ENCODE assay signal across 1 cellular context in the genomic region with DNA sequence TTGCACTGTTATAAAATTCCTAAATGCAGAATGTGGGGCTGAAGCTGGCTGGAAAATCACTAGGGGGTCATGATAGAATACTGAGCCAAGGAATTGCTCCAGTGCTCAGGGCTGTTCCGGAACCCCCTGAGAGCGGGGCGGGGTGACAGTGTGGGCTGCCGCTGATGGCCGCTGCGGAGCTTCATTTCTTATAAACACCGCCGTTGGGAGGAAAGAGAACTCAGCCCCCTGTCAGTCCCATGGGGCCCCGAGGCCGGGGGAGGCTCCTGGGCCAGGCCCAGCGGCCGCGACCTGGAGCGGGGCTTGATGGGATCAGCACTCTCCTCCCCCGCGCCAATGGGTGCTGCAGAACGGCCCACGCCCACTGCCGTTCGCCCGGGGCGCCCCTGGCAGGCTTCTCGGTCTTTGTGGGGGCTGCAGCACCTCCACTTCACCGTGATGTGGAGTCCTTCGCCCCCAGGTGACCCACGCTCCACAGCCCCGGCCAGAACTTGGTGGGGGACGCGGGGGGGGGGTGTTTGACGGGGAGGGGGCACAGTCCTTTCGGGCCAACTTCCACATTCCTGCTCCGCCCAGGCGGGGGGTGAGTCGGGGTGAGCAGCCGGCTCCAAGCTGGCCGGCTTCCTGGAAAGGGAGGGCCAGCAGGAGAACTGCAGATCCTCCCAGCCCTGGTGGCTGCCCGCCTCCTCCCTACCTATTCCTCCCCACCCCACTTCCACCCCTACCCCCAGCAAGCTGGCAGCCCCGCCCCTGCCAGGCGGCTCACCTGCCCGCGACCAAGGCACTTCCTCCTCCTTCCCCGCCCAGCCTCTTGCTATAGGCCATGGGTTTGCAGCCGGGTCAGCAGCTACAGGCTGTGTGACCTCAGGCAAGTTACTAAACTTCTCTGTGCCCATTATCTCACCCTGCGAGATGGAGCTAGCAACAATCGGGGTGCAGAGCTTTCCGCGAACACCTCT.
TF ChIP-seq lines count a peak whose summit lies in the region.

No MANE protein-coding gene starts in this region.

TF ChIP-seq in K562, 482 proteins besides CTCF, POLR2A, EP300 and RAD21 (continued from another document and continues in another):
- TF ChIP-seq, protein P1, sequence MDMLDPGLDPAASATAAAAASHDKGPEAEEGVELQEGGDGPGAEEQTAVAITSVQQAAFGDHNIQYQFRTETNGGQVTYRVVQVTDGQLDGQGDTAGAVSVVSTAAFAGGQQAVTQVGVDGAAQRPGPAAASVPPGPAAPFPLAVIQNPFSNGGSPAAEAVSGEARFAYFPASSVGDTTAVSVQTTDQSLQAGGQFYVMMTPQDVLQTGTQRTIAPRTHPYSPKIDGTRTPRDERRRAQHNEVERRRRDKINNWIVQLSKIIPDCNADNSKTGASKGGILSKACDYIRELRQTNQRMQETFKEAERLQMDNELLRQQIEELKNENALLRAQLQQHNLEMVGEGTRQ (CRISPR knock-in tag; IDR thresholded peaks at IDR 0.05): no peak
- TF ChIP-seq ILK (tag; IDR thresholded peaks at IDR 0.05; ENCODE audit: borderline replicate concordance, low read depth) (no peak), POLR3G (IDR thresholded peaks at IDR 0.05; ENCODE audit: extremely low read depth, insufficient read length, insufficient replicate concordance) (no peak), NFYB (IDR thresholded peaks at IDR 0.05; ENCODE audit: extremely low read depth, insufficient read length) (no peak), CBFA2T2 (conservative IDR thresholded peaks at IDR 0.05) (no peak), ZFP1 (CRISPR knock-in tag; IDR thresholded peaks at IDR 0.05) (no peak), NFATC3 (IDR thresholded peaks at IDR 0.05) (no peak), SMARCA5 (IDR thresholded peaks at IDR 0.05) (peak; percentile 99), ZNF354B (CRISPR knock-in tag; IDR thresholded peaks at IDR 0.05) (no peak), RBM22 (IDR thresholded peaks at IDR 0.05; ENCODE audit: low read depth, low read length, poor library complexity, severe bottlenecking) (no peak), GATAD2A (IDR thresholded peaks at IDR 0.05) (peak; percentile 76; the same call in 1 of the 2 replicates), DIDO1 (tag; IDR thresholded peaks at IDR 0.05; ENCODE audit: low read depth) (no peak), CREBBP (IDR thresholded peaks at IDR 0.05; ENCODE audit: low read depth, low read length) (no peak), TFAM (CRISPR knock-in tag; conservative IDR thresholded peaks at IDR 0.05) (no peak), ZNF311 (CRISPR knock-in tag; IDR thresholded peaks at IDR 0.05) (no peak), NR2C1 (IDR thresholded peaks at IDR 0.05) (peak; percentile 79), NR2C1 (tag; IDR thresholded peaks at IDR 0.05) (peak; percentile 81), SNIP1 (IDR thresholded peaks at IDR 0.05; ENCODE audit: low read depth) (no peak), ZNF785 (CRISPR knock-in tag; IDR thresholded peaks at IDR 0.05) (no peak), YBX1 (IDR thresholded peaks at IDR 0.05) (no peak), FOXP1 (CRISPR knock-in tag; IDR thresholded peaks at IDR 0.05) (no peak), TBL1XR1 (IDR thresholded peaks at IDR 0.05; ENCODE audit: low read length in 2 of 2) (peak; percentile 20 to 72; a peak in 2 of 4 replicates), ZNF324 (CRISPR knock-in tag; IDR thresholded peaks at IDR 0.05) (no peak), CREB1 (IDR thresholded peaks at IDR 0.05) (peak; percentile 21; the same call in 1 of the 2 replicates), CREB1 (CRISPR knock-in tag; IDR thresholded peaks at IDR 0.05) (no peak; the same call in 1 of the 2 replicates), DNMT1 (IDR thresholded peaks at IDR 0.05) (no peak), RFX5 (IDR thresholded peaks at IDR 0.05; ENCODE audit: low read depth, low read length) (no peak), SRSF9 (IDR thresholded peaks at IDR 0.05; ENCODE audit: borderline replicate concordance, low read depth, low read length) (no peak), ZNF174 (CRISPR knock-in tag; IDR thresholded peaks at IDR 0.05) (no peak), ZNF121 (CRISPR knock-in tag; conservative IDR thresholded peaks at IDR 0.05) (no peak), HSF4 (CRISPR knock-in tag; IDR thresholded peaks at IDR 0.05; ENCODE audit: borderline replicate concordance) (no peak), PPARD (CRISPR knock-in tag; IDR thresholded peaks at IDR 0.05) (no peak), ASH1L (IDR thresholded peaks at IDR 0.05; ENCODE audit: borderline replicate concordance, low read depth, partially characterized antibody) (no peak), NR4A1 (CRISPR knock-in tag; IDR thresholded peaks at IDR 0.05) (no peak), NR4A1 (tag; IDR thresholded peaks at IDR 0.05) (no peak), PCBP2 (IDR thresholded peaks at IDR 0.05; ENCODE audit: low read depth, low read length, poor library complexity, severe bottlenecking) (no peak), ZNF23 (CRISPR knock-in tag; IDR thresholded peaks at IDR 0.05) (no peak)
- TF ChIP-seq, protein P2, sequence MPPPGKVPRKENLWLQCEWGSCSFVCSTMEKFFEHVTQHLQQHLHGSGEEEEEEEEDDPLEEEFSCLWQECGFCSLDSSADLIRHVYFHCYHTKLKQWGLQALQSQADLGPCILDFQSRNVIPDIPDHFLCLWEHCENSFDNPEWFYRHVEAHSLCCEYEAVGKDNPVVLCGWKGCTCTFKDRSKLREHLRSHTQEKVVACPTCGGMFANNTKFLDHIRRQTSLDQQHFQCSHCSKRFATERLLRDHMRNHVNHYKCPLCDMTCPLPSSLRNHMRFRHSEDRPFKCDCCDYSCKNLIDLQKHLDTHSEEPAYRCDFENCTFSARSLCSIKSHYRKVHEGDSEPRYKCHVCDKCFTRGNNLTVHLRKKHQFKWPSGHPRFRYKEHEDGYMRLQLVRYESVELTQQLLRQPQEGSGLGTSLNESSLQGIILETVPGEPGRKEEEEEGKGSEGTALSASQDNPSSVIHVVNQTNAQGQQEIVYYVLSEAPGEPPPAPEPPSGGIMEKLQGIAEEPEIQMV (tag; conservative IDR thresholded peaks at IDR 0.05; ENCODE audit: low read depth): no peak
- TF ChIP-seq, protein P3, sequence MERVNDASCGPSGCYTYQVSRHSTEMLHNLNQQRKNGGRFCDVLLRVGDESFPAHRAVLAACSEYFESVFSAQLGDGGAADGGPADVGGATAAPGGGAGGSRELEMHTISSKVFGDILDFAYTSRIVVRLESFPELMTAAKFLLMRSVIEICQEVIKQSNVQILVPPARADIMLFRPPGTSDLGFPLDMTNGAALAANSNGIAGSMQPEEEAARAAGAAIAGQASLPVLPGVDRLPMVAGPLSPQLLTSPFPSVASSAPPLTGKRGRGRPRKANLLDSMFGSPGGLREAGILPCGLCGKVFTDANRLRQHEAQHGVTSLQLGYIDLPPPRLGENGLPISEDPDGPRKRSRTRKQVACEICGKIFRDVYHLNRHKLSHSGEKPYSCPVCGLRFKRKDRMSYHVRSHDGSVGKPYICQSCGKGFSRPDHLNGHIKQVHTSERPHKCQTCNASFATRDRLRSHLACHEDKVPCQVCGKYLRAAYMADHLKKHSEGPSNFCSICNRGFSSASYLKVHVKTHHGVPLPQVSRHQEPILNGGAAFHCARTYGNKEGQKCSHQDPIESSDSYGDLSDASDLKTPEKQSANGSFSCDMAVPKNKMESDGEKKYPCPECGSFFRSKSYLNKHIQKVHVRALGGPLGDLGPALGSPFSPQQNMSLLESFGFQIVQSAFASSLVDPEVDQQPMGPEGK (CRISPR knock-in tag; IDR thresholded peaks at IDR 0.05; ENCODE audit: borderline replicate concordance): no peak; the same call in 1 of the 2 replicates
- TF ChIP-seq, protein P4, sequence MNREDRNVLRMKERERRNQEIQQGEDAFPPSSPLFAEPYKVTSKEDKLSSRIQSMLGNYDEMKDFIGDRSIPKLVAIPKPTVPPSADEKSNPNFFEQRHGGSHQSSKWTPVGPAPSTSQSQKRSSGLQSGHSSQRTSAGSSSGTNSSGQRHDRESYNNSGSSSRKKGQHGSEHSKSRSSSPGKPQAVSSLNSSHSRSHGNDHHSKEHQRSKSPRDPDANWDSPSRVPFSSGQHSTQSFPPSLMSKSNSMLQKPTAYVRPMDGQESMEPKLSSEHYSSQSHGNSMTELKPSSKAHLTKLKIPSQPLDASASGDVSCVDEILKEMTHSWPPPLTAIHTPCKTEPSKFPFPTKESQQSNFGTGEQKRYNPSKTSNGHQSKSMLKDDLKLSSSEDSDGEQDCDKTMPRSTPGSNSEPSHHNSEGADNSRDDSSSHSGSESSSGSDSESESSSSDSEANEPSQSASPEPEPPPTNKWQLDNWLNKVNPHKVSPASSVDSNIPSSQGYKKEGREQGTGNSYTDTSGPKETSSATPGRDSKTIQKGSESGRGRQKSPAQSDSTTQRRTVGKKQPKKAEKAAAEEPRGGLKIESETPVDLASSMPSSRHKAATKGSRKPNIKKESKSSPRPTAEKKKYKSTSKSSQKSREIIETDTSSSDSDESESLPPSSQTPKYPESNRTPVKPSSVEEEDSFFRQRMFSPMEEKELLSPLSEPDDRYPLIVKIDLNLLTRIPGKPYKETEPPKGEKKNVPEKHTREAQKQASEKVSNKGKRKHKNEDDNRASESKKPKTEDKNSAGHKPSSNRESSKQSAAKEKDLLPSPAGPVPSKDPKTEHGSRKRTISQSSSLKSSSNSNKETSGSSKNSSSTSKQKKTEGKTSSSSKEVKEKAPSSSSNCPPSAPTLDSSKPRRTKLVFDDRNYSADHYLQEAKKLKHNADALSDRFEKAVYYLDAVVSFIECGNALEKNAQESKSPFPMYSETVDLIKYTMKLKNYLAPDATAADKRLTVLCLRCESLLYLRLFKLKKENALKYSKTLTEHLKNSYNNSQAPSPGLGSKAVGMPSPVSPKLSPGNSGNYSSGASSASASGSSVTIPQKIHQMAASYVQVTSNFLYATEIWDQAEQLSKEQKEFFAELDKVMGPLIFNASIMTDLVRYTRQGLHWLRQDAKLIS (CRISPR knock-in tag; IDR thresholded peaks at IDR 0.05): 0 out of 2 replicates have a peak, but pooled peaks have one; percentile 1
- TF ChIP-seq, protein P5, sequence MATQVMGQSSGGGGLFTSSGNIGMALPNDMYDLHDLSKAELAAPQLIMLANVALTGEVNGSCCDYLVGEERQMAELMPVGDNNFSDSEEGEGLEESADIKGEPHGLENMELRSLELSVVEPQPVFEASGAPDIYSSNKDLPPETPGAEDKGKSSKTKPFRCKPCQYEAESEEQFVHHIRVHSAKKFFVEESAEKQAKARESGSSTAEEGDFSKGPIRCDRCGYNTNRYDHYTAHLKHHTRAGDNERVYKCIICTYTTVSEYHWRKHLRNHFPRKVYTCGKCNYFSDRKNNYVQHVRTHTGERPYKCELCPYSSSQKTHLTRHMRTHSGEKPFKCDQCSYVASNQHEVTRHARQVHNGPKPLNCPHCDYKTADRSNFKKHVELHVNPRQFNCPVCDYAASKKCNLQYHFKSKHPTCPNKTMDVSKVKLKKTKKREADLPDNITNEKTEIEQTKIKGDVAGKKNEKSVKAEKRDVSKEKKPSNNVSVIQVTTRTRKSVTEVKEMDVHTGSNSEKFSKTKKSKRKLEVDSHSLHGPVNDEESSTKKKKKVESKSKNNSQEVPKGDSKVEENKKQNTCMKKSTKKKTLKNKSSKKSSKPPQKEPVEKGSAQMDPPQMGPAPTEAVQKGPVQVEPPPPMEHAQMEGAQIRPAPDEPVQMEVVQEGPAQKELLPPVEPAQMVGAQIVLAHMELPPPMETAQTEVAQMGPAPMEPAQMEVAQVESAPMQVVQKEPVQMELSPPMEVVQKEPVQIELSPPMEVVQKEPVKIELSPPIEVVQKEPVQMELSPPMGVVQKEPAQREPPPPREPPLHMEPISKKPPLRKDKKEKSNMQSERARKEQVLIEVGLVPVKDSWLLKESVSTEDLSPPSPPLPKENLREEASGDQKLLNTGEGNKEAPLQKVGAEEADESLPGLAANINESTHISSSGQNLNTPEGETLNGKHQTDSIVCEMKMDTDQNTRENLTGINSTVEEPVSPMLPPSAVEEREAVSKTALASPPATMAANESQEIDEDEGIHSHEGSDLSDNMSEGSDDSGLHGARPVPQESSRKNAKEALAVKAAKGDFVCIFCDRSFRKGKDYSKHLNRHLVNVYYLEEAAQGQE (CRISPR knock-in tag; IDR thresholded peaks at IDR 0.05; ENCODE audit: low read depth): no peak
- TF ChIP-seq, protein P6, sequence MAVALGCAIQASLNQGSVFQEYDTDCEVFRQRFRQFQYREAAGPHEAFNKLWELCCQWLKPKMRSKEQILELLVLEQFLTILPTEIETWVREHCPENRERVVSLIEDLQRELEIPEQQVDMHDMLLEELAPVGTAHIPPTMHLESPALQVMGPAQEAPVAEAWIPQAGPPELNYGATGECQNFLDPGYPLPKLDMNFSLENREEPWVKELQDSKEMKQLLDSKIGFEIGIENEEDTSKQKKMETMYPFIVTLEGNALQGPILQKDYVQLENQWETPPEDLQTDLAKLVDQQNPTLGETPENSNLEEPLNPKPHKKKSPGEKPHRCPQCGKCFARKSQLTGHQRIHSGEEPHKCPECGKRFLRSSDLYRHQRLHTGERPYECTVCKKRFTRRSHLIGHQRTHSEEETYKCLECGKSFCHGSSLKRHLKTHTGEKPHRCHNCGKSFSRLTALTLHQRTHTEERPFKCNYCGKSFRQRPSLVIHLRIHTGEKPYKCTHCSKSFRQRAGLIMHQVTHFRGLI (CRISPR knock-in tag; IDR thresholded peaks at IDR 0.05): no peak
- TF ChIP-seq, protein P7, sequence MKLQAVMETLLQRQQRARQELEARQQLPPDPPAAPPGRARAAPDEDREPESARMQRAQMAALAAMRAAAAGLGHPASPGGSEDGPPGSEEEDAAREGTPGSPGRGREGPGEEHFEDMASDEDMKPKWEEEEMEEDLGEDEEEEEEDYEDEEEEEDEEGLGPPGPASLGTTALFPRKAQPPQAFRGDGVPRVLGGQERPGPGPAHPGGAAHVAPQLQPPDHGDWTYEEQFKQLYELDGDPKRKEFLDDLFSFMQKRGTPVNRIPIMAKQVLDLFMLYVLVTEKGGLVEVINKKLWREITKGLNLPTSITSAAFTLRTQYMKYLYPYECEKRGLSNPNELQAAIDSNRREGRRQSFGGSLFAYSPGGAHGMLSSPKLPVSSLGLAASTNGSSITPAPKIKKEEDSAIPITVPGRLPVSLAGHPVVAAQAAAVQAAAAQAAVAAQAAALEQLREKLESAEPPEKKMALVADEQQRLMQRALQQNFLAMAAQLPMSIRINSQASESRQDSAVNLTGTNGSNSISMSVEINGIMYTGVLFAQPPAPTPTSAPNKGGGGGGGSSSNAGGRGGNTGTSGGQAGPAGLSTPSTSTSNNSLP (IDR thresholded peaks at IDR 0.05; ENCODE audit: borderline replicate concordance, low read depth, low read length): no peak; the same call in none of the 2 replicates
- TF ChIP-seq, protein P8, sequence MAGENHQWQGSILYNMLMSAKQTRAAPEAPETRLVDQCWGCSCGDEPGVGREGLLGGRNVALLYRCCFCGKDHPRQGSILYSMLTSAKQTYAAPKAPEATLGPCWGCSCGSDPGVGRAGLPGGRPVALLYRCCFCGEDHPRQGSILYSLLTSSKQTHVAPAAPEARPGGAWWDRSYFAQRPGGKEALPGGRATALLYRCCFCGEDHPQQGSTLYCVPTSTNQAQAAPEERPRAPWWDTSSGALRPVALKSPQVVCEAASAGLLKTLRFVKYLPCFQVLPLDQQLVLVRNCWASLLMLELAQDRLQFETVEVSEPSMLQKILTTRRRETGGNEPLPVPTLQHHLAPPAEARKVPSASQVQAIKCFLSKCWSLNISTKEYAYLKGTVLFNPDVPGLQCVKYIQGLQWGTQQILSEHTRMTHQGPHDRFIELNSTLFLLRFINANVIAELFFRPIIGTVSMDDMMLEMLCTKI (IDR thresholded peaks at IDR 0.05; ENCODE audit: partially characterized antibody): no peak
- TF ChIP-seq, protein P9, sequence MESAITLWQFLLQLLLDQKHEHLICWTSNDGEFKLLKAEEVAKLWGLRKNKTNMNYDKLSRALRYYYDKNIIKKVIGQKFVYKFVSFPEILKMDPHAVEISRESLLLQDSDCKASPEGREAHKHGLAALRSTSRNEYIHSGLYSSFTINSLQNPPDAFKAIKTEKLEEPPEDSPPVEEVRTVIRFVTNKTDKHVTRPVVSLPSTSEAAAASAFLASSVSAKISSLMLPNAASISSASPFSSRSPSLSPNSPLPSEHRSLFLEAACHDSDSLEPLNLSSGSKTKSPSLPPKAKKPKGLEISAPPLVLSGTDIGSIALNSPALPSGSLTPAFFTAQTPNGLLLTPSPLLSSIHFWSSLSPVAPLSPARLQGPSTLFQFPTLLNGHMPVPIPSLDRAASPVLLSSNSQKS (CRISPR knock-in tag; IDR thresholded peaks at IDR 0.05): no peak
